ENCODE assay signal across 18 cellular contexts in genomic region chr4:82748176-82748575, GRCh38. TPM values are rescaled to one million over a fixed set of nuclear protein-coding genes. Genes with fewer than 3 reads are reported as not detected.
DNase-seq lines count a peak whose midpoint lies in the region; ATAC-seq, FAIRE-seq and TF ChIP-seq lines count a peak whose summit lies in the region.
"Had no signal": no experiment of that assay in that cellular context is flagged by ENCODE, and none has a peak within 500 bp of the region (broad histone marks: within the 10 kb centered on the region; RNA-seq: fewer than 3 reads in every experiment).

No MANE protein-coding gene starts in this region.

- intact Hi-C loops in head of caudate nucleus (cut with DNase I): loop anchor here (10.0 kb wide), 1 partner anchor 47 kb away; the partner anchor contains the start of gene SCD5
- intact Hi-C loops in activated T-helper 1 cell treated with anti-CD3 and anti-CD28 coated beads, Interleukin-12 subunit alpha, Interleukin-12 subunit beta, Interleukin-2, Interleukin-4 antibody, amounts not matched to agents 30 ng/mL and 10 ng/mL and 1 ng/mL, durations not matched to agents 14 hours and 24 hours and 36 hours (cut with micrococcal nuclease): no loop called here
- intact Hi-C loops in left cardiac atrium (cut with DNase I): no loop called here

- no peaks in the 10 kb centered on the region for H3F3A ChIP-seq in GM23338 (replicated peaks; ENCODE audit: low read depth)

- DNase-seq in GM23338 (ENCODE audit: low spot score): peak; percentile 44
- no peak for DNase-seq in WTC11 (ENCODE audit: low spot score)
- peak in 35 of 42 donors; percentile 16 to 81 (median 60) for DNase-seq in head of caudate nucleus
- DNase-seq in osteocyte (ENCODE audit: extremely low spot score, unreplicated experiment): no peak
- no peak for DNase-seq in GM19239 (ENCODE audit: insufficient read length, low spot score)
- DNase-seq in activated T-helper 1 cell treated with anti-CD3 and anti-CD28 coated beads, Interleukin-12 subunit alpha, Interleukin-12 subunit beta, Interleukin-2, Interleukin-4 antibody, amounts not matched to agents 30 ng/mL and 10 ng/mL and 1 ng/mL, durations not matched to agents 14 hours and 24 hours and 36 hours (ENCODE audit: low spot score): no peak
- DNase-seq in left cardiac atrium: no peak
- DNase-seq in KG1 (lab: John Stamatoyannopoulos, UW): no peak
- DNase-seq: activated CD4-positive, alpha-beta T cell treated with anti-CD3 and anti-CD28 coated beads, Interleukin-2, amount 50 U/mL, for 48 hours; activated T-cell treated with anti-CD3 and anti-CD28 coated beads, Interleukin-2, amount 50 U/mL, for 48 hours; erythroblast; islet precursor cell; mucosa of descending colon; NCI-H1048; PC-3; stimulated activated naive CD8-positive, alpha-beta T cell treated with anti-CD3 and anti-CD28 coated beads, Interleukin-15, amount 100 ng/mL, for 72 hours had no signal

- no peak overlapping the region; the same call in 1 of the 2 replicates for H3K4me2 ChIP-seq in GM23338

- H3K4me3 Mint-ChIP-seq in GM23338 (no peak overlapping the region), WTC11 (no peak overlapping the region), osteocyte (ENCODE audit: unreplicated experiment) (no peak overlapping the region)
- H3K4me3 Mint-ChIP-seq in activated T-helper 1 cell treated with anti-CD3 and anti-CD28 coated beads, Interleukin-12 subunit alpha, Interleukin-12 subunit beta, Interleukin-2, Interleukin-4 antibody, amounts not matched to agents 30 ng/mL and 10 ng/mL and 1 ng/mL, durations not matched to agents 14 hours and 24 hours and 36 hours: no peak overlapping the region
- H3K4me3 Mint-ChIP-seq: stimulated activated naive CD8-positive, alpha-beta T cell treated with anti-CD3 and anti-CD28 coated beads, Interleukin-15, amount 100 ng/mL, for 72 hours had no signal

- TF ChIP-seq CTCF in GM23338 (conservative IDR thresholded peaks at IDR 0.05; ENCODE audit: low read depth in 2 of 2) (no peak), WTC11 (IDR thresholded peaks at IDR 0.05) (no peak), osteocyte (IDR thresholded peaks at IDR 0.05) (no peak)

- H3K4me1 Mint-ChIP-seq in GM23338 (peaks cover 23% of the 10 kb centered on the region), WTC11 (peaks cover 23% of the 10 kb centered on the region), osteocyte (ENCODE audit: unreplicated experiment) (peaks cover 68% of the 10 kb centered on the region)
- no peaks in the 10 kb centered on the region for H3K4me1 Mint-ChIP-seq in activated T-helper 1 cell treated with anti-CD3 and anti-CD28 coated beads, Interleukin-12 subunit alpha, Interleukin-12 subunit beta, Interleukin-2, Interleukin-4 antibody, amounts not matched to agents 30 ng/mL and 10 ng/mL and 1 ng/mL, durations not matched to agents 14 hours and 24 hours and 36 hours (ENCODE audit: low read depth)
- H3K4me1 Mint-ChIP-seq: stimulated activated naive CD8-positive, alpha-beta T cell treated with anti-CD3 and anti-CD28 coated beads, Interleukin-15, amount 100 ng/mL, for 72 hours had no signal

- FAIRE-seq in GM19239 (lab: Jason Lieb, UNC): no peak
- FAIRE-seq: colon had no signal

- no peaks in the 10 kb centered on the region for H4K20me1 ChIP-seq in GM23338 (replicated peaks; ENCODE audit: insufficient read depth)

- H3K27ac Mint-ChIP-seq in GM23338 (no peak overlapping the region), WTC11 (no peak overlapping the region), osteocyte (ENCODE audit: unreplicated experiment) (peak overlapping the region; percentile 41)
- no peak overlapping the region for H3K27ac Mint-ChIP-seq in activated T-helper 1 cell treated with anti-CD3 and anti-CD28 coated beads, Interleukin-12 subunit alpha, Interleukin-12 subunit beta, Interleukin-2, Interleukin-4 antibody, amounts not matched to agents 30 ng/mL and 10 ng/mL and 1 ng/mL, durations not matched to agents 14 hours and 24 hours and 36 hours
- H3K27ac Mint-ChIP-seq: stimulated activated naive CD8-positive, alpha-beta T cell treated with anti-CD3 and anti-CD28 coated beads, Interleukin-15, amount 100 ng/mL, for 72 hours had no signal

- H3K36me3 Mint-ChIP-seq in GM23338 (ENCODE audit: low read depth) (no peaks in the 10 kb centered on the region), WTC11 (no peaks in the 10 kb centered on the region), osteocyte (ENCODE audit: unreplicated experiment) (no peaks in the 10 kb centered on the region)
- H3K36me3 Mint-ChIP-seq in activated T-helper 1 cell treated with anti-CD3 and anti-CD28 coated beads, Interleukin-12 subunit alpha, Interleukin-12 subunit beta, Interleukin-2, Interleukin-4 antibody, amounts not matched to agents 30 ng/mL and 10 ng/mL and 1 ng/mL, durations not matched to agents 14 hours and 24 hours and 36 hours (ENCODE audit: low read depth): no peaks in the 10 kb centered on the region

- no peaks in the 10 kb centered on the region for H3K36me3 ChIP-seq in GM23338 (ENCODE audit: insufficient read depth)
- H3K36me3 ChIP-seq: vagina had no signal

- POLR2A ChIA-PET in WTC11 (lab: Charles Lee): no interaction called here

- H3K9me3 Mint-ChIP-seq in GM23338 (no peaks in the 10 kb centered on the region), WTC11 (no peaks in the 10 kb centered on the region), osteocyte (ENCODE audit: unreplicated experiment) (no peaks in the 10 kb centered on the region)
- H3K9me3 Mint-ChIP-seq in activated T-helper 1 cell treated with anti-CD3 and anti-CD28 coated beads, Interleukin-12 subunit alpha, Interleukin-12 subunit beta, Interleukin-2, Interleukin-4 antibody, amounts not matched to agents 30 ng/mL and 10 ng/mL and 1 ng/mL, durations not matched to agents 14 hours and 24 hours and 36 hours: no peaks in the 10 kb centered on the region
- H3K9me3 Mint-ChIP-seq: stimulated activated naive CD8-positive, alpha-beta T cell treated with anti-CD3 and anti-CD28 coated beads, Interleukin-15, amount 100 ng/mL, for 72 hours had no signal

- H3K9me2 ChIP-seq in GM23338 (ENCODE audit: insufficient read depth): no peaks in the 10 kb centered on the region

- peaks cover 2% of the 10 kb centered on the region for H3K27me3 Mint-ChIP-seq in GM23338 (ENCODE audit: insufficient read depth, low read depth, poor library complexity)
- H3K27me3 Mint-ChIP-seq in WTC11 (ENCODE audit: low read depth): no peaks in the 10 kb centered on the region
- no peaks in the 10 kb centered on the region for H3K27me3 Mint-ChIP-seq in osteocyte (ENCODE audit: unreplicated experiment)
- peaks cover 7% of the 10 kb centered on the region for H3K27me3 Mint-ChIP-seq in activated T-helper 1 cell treated with anti-CD3 and anti-CD28 coated beads, Interleukin-12 subunit alpha, Interleukin-12 subunit beta, Interleukin-2, Interleukin-4 antibody, amounts not matched to agents 30 ng/mL and 10 ng/mL and 1 ng/mL, durations not matched to agents 14 hours and 24 hours and 36 hours (ENCODE audit: insufficient read depth)

- ATAC-seq in GM23338 (peak; percentile 28; the same call in 2 of the 3 replicates), WTC11 (0 out of 2 replicates have a peak, but pooled peaks have one; percentile 22), left cardiac atrium (no peak)
- ATAC-seq: mucosa of descending colon; PC-3; stimulated activated naive CD8-positive, alpha-beta T cell treated with anti-CD3 and anti-CD28 coated beads, Interleukin-15, amount 100 ng/mL, for 72 hours had no signal

- H3K4me3 ChIP-seq in GM23338: no peak overlapping the region
- H3K4me3 ChIP-seq: mucosa of descending colon, vagina had no signal

- no peaks in the 10 kb centered on the region for H3K27me3 ChIP-seq in GM23338 (ENCODE audit: insufficient read depth)
- H3K27me3 ChIP-seq: vagina had no signal

- CTCF ChIA-PET in WTC11 (lab: Charles Lee): interaction anchor here (1.2 to 3.0 kb wide), 3 partner anchors 9 to 247 kb away, joined by 4 to 17 read pairs (median 4); partner anchors contain the start of gene SCD5

- no peaks in the 10 kb centered on the region for H3K79me2 ChIP-seq in GM23338 (replicated peaks; ENCODE audit: insufficient read depth)

- no peak overlapping the region for H2AFZ ChIP-seq in GM23338

- H3K27ac ChIP-seq in GM23338 (ENCODE audit: low read depth): no peak overlapping the region
- H3K27ac ChIP-seq: vagina had no signal

- H3K4me1 ChIP-seq in GM23338 (ENCODE audit: insufficient read depth): peaks cover 23% of the 10 kb centered on the region

TF ChIP-seq in WTC11, 78 proteins besides CTCF, POLR2A, EP300 and RAD21 (continues in another document):
- TF ChIP-seq ZNF396 (CRISPR knock-in tag; IDR thresholded peaks at IDR 0.05; ENCODE audit: borderline replicate concordance) (no peak), STAT6 (CRISPR knock-in tag; conservative IDR thresholded peaks at IDR 0.05; ENCODE audit: low read depth) (no peak), NR2C2 (CRISPR knock-in tag; IDR thresholded peaks at IDR 0.05) (no peak), GABPB1 (CRISPR knock-in tag; IDR thresholded peaks at IDR 0.05) (no peak), NFYB (CRISPR knock-in tag; conservative IDR thresholded peaks at IDR 0.05; ENCODE audit: low read depth) (no peak)

RNA-seq across cellular contexts. Expression of gene SCD5, which starts 50.4 kb away (rescaled TPM):
- total RNA-seq in GM23338 (2014; rRNA removed; shearing (Covaris generic)): 1.5 and 1.6 TPM in 2 replicates
- polyA plus RNA-seq in GM23338 (2016; fragmentation: Nextera tagmentation; extraction: Ambion mirVana): 0.79 and 0.85 TPM in 2 replicates
- 4.6 to 6.3 TPM (median 4.9 TPM) in 3 replicates for total RNA-seq in WTC11 (2021)
- 23.7 and 23.9 TPM in 2 replicates for total RNA-seq in osteocyte
- total RNA-seq in activated T-helper 1 cell treated with anti-CD3 and anti-CD28 coated beads, Interleukin-12 subunit alpha, Interleukin-12 subunit beta, Interleukin-2, Interleukin-4 antibody, amounts not matched to agents 30 ng/mL and 10 ng/mL and 1 ng/mL, durations not matched to agents 14 hours and 24 hours and 36 hours: 0.44 and 0.70 TPM in 2 replicates
- total RNA-seq in left cardiac atrium: 1 to 10 TPM; 7.1 to 9.1 TPM

Comparison
In these comparisons a context has a peak if more than half of its experiments do, and no peak if none do; other contexts are left out.
1. ATAC-seq: peak in GM23338 (single experiment) and WTC11 (single experiment); none in left cardiac atrium (0 of 2).
2. DNase-seq: peak in GM23338 (single experiment) and head of caudate nucleus (35 of 42); none in WTC11 (single experiment), osteocyte (single experiment), GM19239 (single experiment), activated T-helper 1 cell treated with anti-CD3 and anti-CD28 coated beads, Interleukin-12 subunit alpha, Interleukin-12 subunit beta, Interleukin-2, Interleukin-4 antibody, amounts not matched to agents 30 ng/mL and 10 ng/mL and 1 ng/mL, durations not matched to agents 14 hours and 24 hours and 36 hours (single experiment), left cardiac atrium (single experiment) and KG1 (single experiment).